32 cellular contexts compared by ENCODE assay signal in the genomic region with DNA sequence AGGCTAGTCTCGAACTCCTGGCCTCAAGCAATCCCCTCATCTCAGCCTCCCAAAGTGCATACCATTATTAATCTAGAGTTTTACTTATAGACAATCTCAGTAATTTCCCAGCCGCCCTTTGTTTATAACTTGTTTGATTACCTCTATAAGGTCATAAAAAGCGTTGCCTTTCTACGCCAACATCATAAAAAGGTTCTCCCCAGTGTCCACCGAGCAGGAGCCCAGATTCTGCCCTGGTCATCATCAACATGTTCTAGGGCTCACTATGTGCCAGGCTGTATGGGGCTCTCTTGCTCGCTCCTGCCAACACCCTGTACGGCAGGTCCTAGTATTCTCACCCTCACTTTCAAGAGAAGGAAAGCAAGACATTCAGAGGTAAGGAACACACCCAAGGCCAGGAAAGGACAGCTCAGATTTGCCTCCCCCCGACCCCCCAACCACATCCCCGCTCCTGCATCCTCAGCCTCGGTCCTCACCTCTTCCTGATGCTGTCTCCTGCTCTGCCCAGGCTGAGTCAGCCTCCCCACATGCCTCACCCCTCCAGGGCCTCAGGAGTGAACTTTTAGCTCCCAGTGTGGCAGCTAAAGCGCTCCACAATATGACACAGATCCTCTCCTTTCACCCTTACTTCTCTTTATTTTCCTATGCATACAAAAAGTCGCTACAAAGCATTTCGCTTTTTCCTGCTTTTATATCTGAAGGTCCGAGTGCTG. TPM values are rescaled to one million over a fixed set of nuclear protein-coding genes. Genes with fewer than 3 reads are reported as not detected.
DNase-seq lines count a peak whose midpoint lies in the region; ATAC-seq and TF ChIP-seq lines count a peak whose summit lies in the region.
"Had no signal": no experiment of that assay in that cellular context is flagged by ENCODE, and none has a peak within 500 bp of the region (broad histone marks: within the 10 kb centered on the region; RNA-seq: fewer than 3 reads in every experiment).

No MANE protein-coding gene starts in this region.

- no peaks in the 10 kb centered on the region for H3K27me3 Mint-ChIP-seq in memory B cell
- H3K27me3 Mint-ChIP-seq: activated CD4-positive, alpha-beta T cell treated with anti-CD3 and anti-CD28 coated beads, Interleukin-2, amount 10 ng/mL, durations not matched to agents 24 days and 14 days; activated CD8-positive, alpha-beta memory T cell treated with anti-CD3 and anti-CD28 coated beads, Interleukin-2, amount 10 ng/mL, durations not matched to agents 7 days and 5 days; activated naive CD4-positive, alpha-beta T cell treated with anti-CD3 and anti-CD28 coated beads, Interleukin-2, amount 10 ng/mL, durations not matched to agents 7 days and 5 days; CD8-positive, alpha-beta memory T cell; naive thymus-derived CD4-positive, alpha-beta T cell had no signal

- TF ChIP-seq CTCF in adrenal gland (IDR thresholded peaks at IDR 0.05) (no peak), transverse colon (IDR thresholded peaks at IDR 0.05) (no peak), BE2C (IDR thresholded peaks at IDR 0.05; ENCODE audit: low read depth, low read length) (no peak)

- peaks cover 12% of the 10 kb centered on the region for H3K4me1 Mint-ChIP-seq in memory B cell
- H3K4me1 Mint-ChIP-seq: mesothelial cell of epicardium had no signal

- H3K36me3 Mint-ChIP-seq in memory B cell = peaks cover 26% of the 10 kb centered on the region

- ATAC-seq in memory B cell (ENCODE audit: low read depth) = no peak
- ATAC-seq: A549; activated CD8-positive, alpha-beta memory T cell treated with anti-CD3 and anti-CD28 coated beads, Interleukin-2, amount 10 ng/mL, durations not matched to agents 7 days and 5 days; esophagus mucosa; foreskin keratinocyte; HCT116; heart left ventricle; left lung; naive thymus-derived CD4-positive, alpha-beta T cell had no signal

- intact Hi-C loops in adrenal gland (cut with DNase I) (no loop called here), transverse colon (cut with DNase I; ENCODE audit: low total_unique reads) (no loop called here)

- H3K27me3 ChIP-seq in adrenal gland = no peaks in the 10 kb centered on the region
- H3K27me3 ChIP-seq in transverse colon = no peaks in the 10 kb centered on the region
- H3K27me3 ChIP-seq in BE2C = no peaks in the 10 kb centered on the region
- H3K27me3 ChIP-seq: colonic mucosa, foreskin keratinocyte, heart left ventricle, left lung, ovary, tibial nerve had no signal

- peaks cover 37 to 44% of the 10 kb centered on the region in 2 donors for H3K4me1 ChIP-seq in adrenal gland (replicated peaks in 1 of 2)
- peaks cover 6 to 33% (median 13%) of the 10 kb centered on the region in 4 donors for H3K4me1 ChIP-seq in transverse colon
- H3K4me1 ChIP-seq in BE2C = no peaks in the 10 kb centered on the region
- H3K4me1 ChIP-seq: heart left ventricle, left lung had no signal

- TF ChIP-seq POLR2A in adrenal gland (IDR thresholded peaks at IDR 0.05) = no peak
- no peak for TF ChIP-seq POLR2A in transverse colon (IDR thresholded peaks at IDR 0.05)

- H3K27ac Mint-ChIP-seq in memory B cell = peak overlapping the region; percentile 21
- H3K27ac Mint-ChIP-seq: activated CD8-positive, alpha-beta memory T cell treated with anti-CD3 and anti-CD28 coated beads, Interleukin-2, amount 10 ng/mL, durations not matched to agents 7 days and 5 days; activated naive CD4-positive, alpha-beta T cell treated with anti-CD3 and anti-CD28 coated beads, Interleukin-2, amount 10 ng/mL, durations not matched to agents 7 days and 5 days; mesothelial cell of epicardium had no signal

- in situ Hi-C loops in transverse colon (cut with MboI; ENCODE audit: low pct_ligation_motif_present in 1 of 4, low pct_unique_long_range_greater_than_20kb in 1 of 4, low sequenced_read_pairs in 3 of 4) = no loop called here

- TF ChIP-seq EP300 in transverse colon (IDR thresholded peaks at IDR 0.05; ENCODE audit: low read depth) = no peak

- H3K4me3 ChIP-seq in adrenal gland (no peak overlapping the region), transverse colon (no peak overlapping the region), BE2C (ENCODE audit: low read depth, low read length) (no peak overlapping the region)
- H3K4me3 ChIP-seq: A549, colonic mucosa, heart left ventricle, left lung, ovary, skin epidermis, tibial nerve had no signal

- H3K27ac ChIP-seq in adrenal gland (peak overlapping the region in 3 of 5 donors; percentile 34 to 89 (median 54)), transverse colon (peak overlapping the region; percentile 11 to 47 (median 24))
- H3K27ac ChIP-seq: A549, colonic mucosa, foreskin keratinocyte, heart left ventricle, left lung, ovary, skin epidermis, tibial nerve, WERI-Rb-1 had no signal

- peak; percentile 17 for DNase-seq in activated CD8-positive, alpha-beta memory T cell treated with anti-CD3 and anti-CD28 coated beads, Interleukin-2, amount 50 U/mL, for 48 hours
- DNase-seq in activated CD8-positive, alpha-beta memory T cell treated with anti-CD3 and anti-CD28 coated beads, Interleukin-2, amount 50 U/mL, for 4 hours = no peak
- DNase-seq in adrenal gland (peak in 5 of 7 donors; percentile 27 to 57 (median 37)), memory B cell (ENCODE audit: low spot score in 2 of 2) (no peak), transverse colon (peak; percentile 22), T-helper 1 cell (no peak), BE2C (no peak), ecto neural progenitor cell (ENCODE audit: low spot score) (no peak)
- DNase-seq: activated CD4-positive, alpha-beta T cell treated with anti-CD3 and anti-CD28 coated beads, Interleukin-2, amount 10 ng/mL, durations not matched to agents 24 days and 14 days; activated CD8-positive, alpha-beta memory T cell treated with anti-CD3 and anti-CD28 coated beads, Interleukin-2, amount 10 ng/mL, durations not matched to agents 7 days and 5 days; activated naive CD4-positive, alpha-beta T cell treated with anti-CD3 and anti-CD28 coated beads, Interleukin-2, amount 10 ng/mL, durations not matched to agents 7 days and 5 days; amygdala; CD8-positive, alpha-beta memory T cell; colonic mucosa; DMS 273 treated with DMSO at 0.1 percent for 48 hours; foreskin keratinocyte; heart left ventricle; Kasumi-1; left lung; MV-4-11; naive thymus-derived CD4-positive, alpha-beta T cell; NCI-H446; retina; SK-N-SH; WERI-Rb-1 had no signal

- H3K36me3 ChIP-seq in adrenal gland (replicated peaks in 1 of 2) (peaks cover 0 to 59% of the 10 kb centered on the region in 2 donors), transverse colon (peaks cover 0 to 22% (median 0%) of the 10 kb centered on the region in 4 donors), BE2C (no peaks in the 10 kb centered on the region)
- H3K36me3 ChIP-seq: colonic mucosa, ovary had no signal

- 82 to 87% (median 85%) methylated on average over 14 of the region's 14 CpGs for WGBS in adrenal gland, 4 donors
- WGBS in transverse colon (ENCODE audit: low coverage in 1 of 2), 2 donors = 69 to 89% methylated on average over 4 to 14 of the region's 14 CpGs

- H3K9me3 ChIP-seq in adrenal gland (replicated peaks in 1 of 3) (no peaks in the 10 kb centered on the region), transverse colon (no peaks in the 10 kb centered on the region), BE2C (no peaks in the 10 kb centered on the region)
- H3K9me3 ChIP-seq: A549, colonic mucosa, heart left ventricle, left lung, ovary, SK-N-SH, tibial nerve had no signal

- H3K4me3 Mint-ChIP-seq in memory B cell = no peak overlapping the region
- H3K4me3 Mint-ChIP-seq: activated CD4-positive, alpha-beta T cell treated with anti-CD3 and anti-CD28 coated beads, Interleukin-2, amount 10 ng/mL, durations not matched to agents 24 days and 14 days; activated CD8-positive, alpha-beta memory T cell treated with anti-CD3 and anti-CD28 coated beads, Interleukin-2, amount 10 ng/mL, durations not matched to agents 7 days and 5 days; activated naive CD4-positive, alpha-beta T cell treated with anti-CD3 and anti-CD28 coated beads, Interleukin-2, amount 10 ng/mL, durations not matched to agents 7 days and 5 days; CD8-positive, alpha-beta memory T cell; mesothelial cell of epicardium; naive thymus-derived CD4-positive, alpha-beta T cell had no signal

- H3K9me3 Mint-ChIP-seq in memory B cell = no peaks in the 10 kb centered on the region
- H3K9me3 Mint-ChIP-seq: activated CD4-positive, alpha-beta T cell treated with anti-CD3 and anti-CD28 coated beads, Interleukin-2, amount 10 ng/mL, durations not matched to agents 24 days and 14 days; activated naive CD4-positive, alpha-beta T cell treated with anti-CD3 and anti-CD28 coated beads, Interleukin-2, amount 10 ng/mL, durations not matched to agents 7 days and 5 days; CD8-positive, alpha-beta memory T cell; mesothelial cell of epicardium had no signal

RNA-seq across cellular contexts. Expression of gene ARFGAP3, which starts 14.3 kb away (rescaled TPM):
- total RNA-seq in adrenal gland = 100 to 1,000 TPM in 7 of 8 donors, 10 to 100 TPM in 1; 98.9 to 183 (median 118) TPM
- polyA plus RNA-seq in adrenal gland = 100 to 1,000 TPM in 1 of 3 donors, 10 to 100 TPM in 2; 48.7 to 268 (median 71.7) TPM
- 10 to 100 TPM; 24.3 to 43.5 (median 33.3) TPM for total RNA-seq in transverse colon
- 14.9 TPM for polyA plus RNA-seq in BE2C (2012; ENCODE audit: insufficient read depth, insufficient read length, low read depth)

Comparison
In these comparisons a context has a peak if more than half of its experiments do, and no peak if none do; other contexts are left out.
1. DNase-seq: peak in activated CD8-positive, alpha-beta memory T cell treated with anti-CD3 and anti-CD28 coated beads, Interleukin-2, amount 50 U/mL, for 48 hours (single experiment), adrenal gland (5 of 7) and transverse colon (single experiment); none in activated CD8-positive, alpha-beta memory T cell treated with anti-CD3 and anti-CD28 coated beads, Interleukin-2, amount 50 U/mL, for 4 hours (single experiment), memory B cell (0 of 2), T-helper 1 cell (0 of 5), BE2C (single experiment) and ecto neural progenitor cell (single experiment).